Comparison of ENCODE assay signal across 1 cellular context in the genomic region with DNA sequence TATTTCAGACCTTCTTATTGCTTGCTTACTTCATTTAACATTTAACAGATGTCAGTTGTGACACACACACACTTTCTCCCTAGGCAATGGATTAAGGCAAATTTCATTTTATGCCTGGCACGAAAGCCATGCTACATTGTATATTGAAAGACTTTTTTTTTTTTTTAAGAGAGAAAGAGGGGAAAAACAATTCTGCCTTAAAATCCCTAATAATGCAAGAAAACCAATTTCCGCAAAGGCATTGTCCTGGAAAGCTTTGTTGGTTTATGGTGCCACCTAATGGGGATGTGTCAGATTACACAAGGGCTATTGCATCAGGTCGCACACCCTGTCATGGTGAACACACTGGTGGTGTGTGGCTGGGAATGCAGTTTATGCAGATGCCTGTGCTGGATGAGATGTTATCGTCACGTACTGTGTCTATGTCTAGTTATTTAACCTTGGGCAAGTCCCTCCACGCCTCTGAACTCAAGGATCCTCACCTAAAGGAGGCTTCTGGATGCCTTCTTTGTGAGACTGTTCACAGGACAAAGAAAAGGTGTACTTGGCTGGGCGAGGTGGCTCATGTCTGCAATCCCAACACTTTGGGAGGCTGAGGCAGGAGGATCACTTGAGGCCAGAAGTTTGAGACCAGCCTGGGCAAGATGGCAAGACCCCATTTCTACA.
TF ChIP-seq lines count a peak whose summit lies in the region.

No MANE protein-coding gene starts in this region.

TF ChIP-seq in IMR-90, 13 proteins besides CTCF, POLR2A, EP300 and RAD21:
- TF ChIP-seq, protein P1, sequence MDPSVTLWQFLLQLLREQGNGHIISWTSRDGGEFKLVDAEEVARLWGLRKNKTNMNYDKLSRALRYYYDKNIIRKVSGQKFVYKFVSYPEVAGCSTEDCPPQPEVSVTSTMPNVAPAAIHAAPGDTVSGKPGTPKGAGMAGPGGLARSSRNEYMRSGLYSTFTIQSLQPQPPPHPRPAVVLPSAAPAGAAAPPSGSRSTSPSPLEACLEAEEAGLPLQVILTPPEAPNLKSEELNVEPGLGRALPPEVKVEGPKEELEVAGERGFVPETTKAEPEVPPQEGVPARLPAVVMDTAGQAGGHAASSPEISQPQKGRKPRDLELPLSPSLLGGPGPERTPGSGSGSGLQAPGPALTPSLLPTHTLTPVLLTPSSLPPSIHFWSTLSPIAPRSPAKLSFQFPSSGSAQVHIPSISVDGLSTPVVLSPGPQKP (IDR thresholded peaks at IDR 0.05; ENCODE audit: borderline replicate concordance, low read depth, low read length) = no peak
- TF ChIP-seq NFE2L2 (IDR thresholded peaks at IDR 0.05; ENCODE audit: low read depth, low read length) = peak; percentile 12; the same call in 1 of the 2 replicates
- no peak for TF ChIP-seq RCOR1 (IDR thresholded peaks at IDR 0.05; ENCODE audit: insufficient replicate concordance, low read length)
- peak; percentile 98 for TF ChIP-seq CEBPB (IDR thresholded peaks at IDR 0.05; ENCODE audit: low read depth, low read length)
- peak; percentile 97 for TF ChIP-seq SMC3 (IDR thresholded peaks at IDR 0.05; ENCODE audit: low read depth, low read length)
- TF ChIP-seq FOS (IDR thresholded peaks at IDR 0.05; ENCODE audit: low read depth, low read length) = no peak
TF ChIP-seq in IMR-90: peak in this region for 3.
